ENCODE assay signal across 8 cellular contexts in the genomic region with DNA sequence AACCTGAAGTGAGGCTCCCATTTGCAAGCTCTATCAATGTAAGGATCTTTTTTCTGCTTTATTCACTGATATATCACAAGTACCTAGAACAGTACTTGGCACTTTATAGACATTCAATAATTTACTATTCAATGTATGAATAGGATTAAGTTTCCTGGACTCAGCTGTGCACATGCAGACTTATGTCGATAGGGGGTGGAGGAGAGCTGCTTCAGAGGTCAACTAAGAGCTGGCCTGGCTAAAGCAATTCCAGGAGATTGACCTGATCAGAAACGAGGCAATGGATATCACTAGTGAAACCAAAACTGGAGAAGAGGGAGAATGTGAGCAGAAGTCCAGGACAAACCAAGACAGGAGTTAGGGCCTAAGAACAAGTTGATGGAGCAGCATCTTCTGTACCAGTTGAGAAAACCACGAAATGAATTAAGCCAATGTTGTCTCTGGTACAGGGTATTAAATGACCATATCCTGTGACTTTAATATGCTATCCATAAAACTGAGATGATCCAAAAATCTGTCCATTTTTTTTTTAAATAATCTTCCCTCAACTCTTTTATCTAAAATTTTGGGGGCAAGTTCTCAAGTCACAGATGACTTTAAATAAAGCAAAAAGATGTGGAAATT.
A peak's percentile ranks its signal among the peaks of the same experiment; 100 is the strongest.
DNase-seq lines count a peak whose midpoint lies in the region; ATAC-seq and TF ChIP-seq lines count a peak whose summit lies in the region.

No MANE protein-coding gene starts in this region.

- H3F3A ChIP-seq in MM.1S (ENCODE audit: insufficient read depth, low read length), result no peaks in the 10 kb centered on the region

- H3K4me3 ChIP-seq in BJ (ENCODE audit: low read depth, low read length), result no peak overlapping the region
- H3K4me3 ChIP-seq in MM.1S (ENCODE audit: low read length), result no peak overlapping the region
- no peak overlapping the region for H3K4me3 ChIP-seq in ascending aorta
- H3K4me3 ChIP-seq in suprapubic skin, result no peak overlapping the region

- 35% methylated on average over 3 of the region's 3 CpGs for WGBS in suprapubic skin

- H4K20me1 ChIP-seq in MM.1S (ENCODE audit: insufficient read depth, low read length), result no peaks in the 10 kb centered on the region

- H3K4me2 ChIP-seq in MM.1S (ENCODE audit: low read depth, low read length), result no peak overlapping the region

- H3K9me2 ChIP-seq in MM.1S (replicated peaks; ENCODE audit: insufficient read depth, low read length), result no peaks in the 10 kb centered on the region

- peak; percentile 82 for ATAC-seq in GM19035 (IDR thresholded peaks at IDR 0.05; ENCODE audit: unreplicated experiment)

- TF ChIP-seq CTCF in BJ (IDR thresholded peaks at IDR 0.05; ENCODE audit: insufficient read depth, low read depth, low read length), result peak; percentile 85
- TF ChIP-seq CTCF in MM.1S (IDR thresholded peaks at IDR 0.05; ENCODE audit: low read length), result peak; percentile 89
- peak in 2 of 3 experiments; percentile 44 to 57 for TF ChIP-seq CTCF in ascending aorta (IDR thresholded peaks at IDR 0.05)
- peak; percentile 6 to 69 for TF ChIP-seq CTCF in suprapubic skin (IDR thresholded peaks at IDR 0.05)

- H2AFZ ChIP-seq in MM.1S (ENCODE audit: low read length), result no peak overlapping the region

- no peaks in the 10 kb centered on the region for H3K36me3 ChIP-seq in BJ (ENCODE audit: control insufficient read depth, insufficient read depth, low read length)
- no peaks in the 10 kb centered on the region for H3K36me3 ChIP-seq in MM.1S (replicated peaks; ENCODE audit: insufficient read depth, low read length)
- no peaks in the 10 kb centered on the region for H3K36me3 ChIP-seq in ascending aorta
- no peaks in the 10 kb centered on the region for H3K36me3 ChIP-seq in suprapubic skin

- H3K9me3 ChIP-seq in MM.1S (replicated peaks; ENCODE audit: insufficient read depth, low read length) (no peaks in the 10 kb centered on the region), ascending aorta (no peaks in the 10 kb centered on the region), suprapubic skin (no peaks in the 10 kb centered on the region)

- H3K27me3 ChIP-seq in BJ (ENCODE audit: control insufficient read depth, insufficient read depth, low read length) (no peaks in the 10 kb centered on the region), MM.1S (replicated peaks; ENCODE audit: insufficient read depth, low read length) (no peaks in the 10 kb centered on the region), ascending aorta (no peaks in the 10 kb centered on the region), suprapubic skin (no peaks in the 10 kb centered on the region)

- intact Hi-C loops in ascending aorta (cut with DNase I), result loop anchor here (5.0 kb wide), 1 partner anchor 757 kb away; no protein-coding TSS in a partner anchor

- no peaks in the 10 kb centered on the region for H3K4me1 ChIP-seq in MM.1S (ENCODE audit: low read length)
- H3K4me1 ChIP-seq in ascending aorta, result no peaks in the 10 kb centered on the region
- peaks cover 3% of the 10 kb centered on the region for H3K4me1 ChIP-seq in suprapubic skin

- H3K79me2 ChIP-seq in MM.1S (ENCODE audit: low read length), result no peaks in the 10 kb centered on the region

- TF ChIP-seq EP300 in suprapubic skin (IDR thresholded peaks at IDR 0.05), result no peak

- CTCF ChIA-PET in BJ (lab: Yijun Ruan, JAX), result interaction anchor here (0.5 to 1.5 kb wide), 14 partner anchors 10 to 756 kb away, joined by 3 to 5 read pairs (median 3); no protein-coding TSS in a partner anchor

- DNase-seq in BJ (ENCODE audit: low read depth) (no peak), MM.1S (peak; percentile 45), ascending aorta (ENCODE audit: low spot score in 2 of 2) (no peak), hippocampal formation (lab: John Stamatoyannopoulos, UW) (peak; percentile 7 to 15), suprapubic skin (ENCODE audit: low spot score in 2 of 2) (no peak)
- DNase-seq in stimulated activated CD4-positive, alpha-beta T cell treated with anti-CD3 and anti-CD28 coated beads, Interleukin-2, amount 100 ng/mL, for 24 hours, result no peak
- no peak for DNase-seq in activated naive CD4-positive, alpha-beta T cell (lab: John Stamatoyannopoulos, UW)

- no peak for TF ChIP-seq POLR2A in suprapubic skin (IDR thresholded peaks at IDR 0.05)

- H3K9ac ChIP-seq in MM.1S (ENCODE audit: low read length), result no peak overlapping the region

- no peak overlapping the region for H3K27ac ChIP-seq in MM.1S (ENCODE audit: low read length)
- H3K27ac ChIP-seq in ascending aorta, result no peak overlapping the region
- no peak overlapping the region for H3K27ac ChIP-seq in suprapubic skin

- POLR2A ChIA-PET in BJ (lab: Charles Lee), result no interaction called here

Comparison
In these comparisons a context has a peak if more than half of its experiments do, and no peak if none do; other contexts are left out.
1. DNase-seq: peak in MM.1S (single experiment) and hippocampal formation (2 of 2); none in BJ (single experiment), ascending aorta (0 of 2), suprapubic skin (0 of 2), stimulated activated CD4-positive, alpha-beta T cell treated with anti-CD3 and anti-CD28 coated beads, Interleukin-2, amount 100 ng/mL, for 24 hours (0 of 2) and activated naive CD4-positive, alpha-beta T cell (0 of 4).
2. CTCF ChIP-seq: peak in every context shown above with its lines; median percentile 89 in MM.1S; 85 in BJ; 50 in ascending aorta; 38 in suprapubic skin.